ENCODE assay signal across 18 cellular contexts in the genomic region with DNA sequence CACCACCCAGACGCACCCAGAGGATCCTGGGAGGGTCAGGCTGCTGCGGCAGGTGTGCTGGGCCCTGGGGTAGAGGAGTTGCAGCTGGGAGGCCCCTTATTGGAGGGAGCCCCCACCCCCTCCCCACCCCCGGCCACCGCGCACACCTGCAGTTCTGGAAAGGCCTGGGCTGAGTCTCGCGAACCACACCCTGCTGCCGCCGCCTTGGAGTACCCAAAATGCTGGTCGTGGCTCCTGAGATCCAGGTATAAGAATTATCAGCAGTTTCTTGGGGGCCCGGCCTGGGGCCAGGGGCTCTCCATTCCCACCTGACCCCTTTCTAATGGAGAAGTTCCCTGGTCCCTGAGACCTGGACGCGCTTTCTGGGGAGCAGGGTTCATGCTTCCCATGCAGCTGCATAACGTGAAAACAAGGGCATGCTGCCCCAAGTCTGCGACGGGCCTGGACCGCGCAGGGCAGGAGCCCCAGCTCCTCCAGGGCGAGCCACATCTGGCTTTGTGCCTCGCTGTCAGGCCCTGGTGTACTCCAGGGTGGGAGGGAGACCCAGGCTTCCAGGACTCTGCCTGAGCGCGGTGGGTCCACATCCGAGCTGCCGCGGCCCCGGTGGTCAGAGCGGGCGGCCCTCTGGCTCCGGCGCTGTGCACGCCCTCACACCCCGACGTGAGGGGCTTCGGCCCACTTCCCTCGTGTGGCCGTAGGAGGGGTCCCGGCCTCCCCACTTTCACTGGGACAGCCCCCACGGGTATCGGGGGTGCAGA. TPM values are rescaled to one million over a fixed set of nuclear protein-coding genes. Genes with fewer than 3 reads are reported as not detected.
"Had no signal": no experiment of that assay in that cellular context is flagged by ENCODE, and none has a peak within 500 bp of the region (broad histone marks: within the 10 kb centered on the region; RNA-seq: fewer than 3 reads in every experiment).

No MANE protein-coding gene starts in this region.

- ATAC-seq: left colon; stimulated activated memory B cell treated with anti-CD40 and anti-IgM and Interleukin-4, amounts not matched to agents 10 μg/mL and 1 μg/mL and 100 μg/mL, for 72 hours had no signal

- H3K4me1 Mint-ChIP-seq: mesothelial cell of epicardium, neural crest cell had no signal

- H3K27ac Mint-ChIP-seq: activated B cell treated with CpG ODN at 0.5 μM for 24 hours; activated naive CD4-positive, alpha-beta T cell treated with anti-CD3 and anti-CD28 coated beads for 36 hours; activated T-helper 1 cell treated with anti-CD3 and anti-CD28 coated beads, Interleukin-12 subunit alpha, Interleukin-12 subunit beta, Interleukin-2, Interleukin-4 antibody, amounts not matched to agents 30 ng/mL and 10 ng/mL and 1 ng/mL, durations not matched to agents 14 hours and 24 hours and 36 hours; mesothelial cell of epicardium had no signal

- H3K27ac ChIP-seq: colonic mucosa, esophagus muscularis mucosa, ovary, tibial nerve, uterus had no signal

- H3K4me1 ChIP-seq: uterus had no signal

- H3K4me3 Mint-ChIP-seq: activated B cell treated with CpG ODN at 0.5 μM for 24 hours; activated naive CD4-positive, alpha-beta T cell treated with anti-CD3 and anti-CD28 coated beads for 36 hours; activated T-helper 1 cell treated with anti-CD3 and anti-CD28 coated beads, Interleukin-12 subunit alpha, Interleukin-12 subunit beta, Interleukin-2, Interleukin-4 antibody, amounts not matched to agents 30 ng/mL and 10 ng/mL and 1 ng/mL, durations not matched to agents 14 hours and 24 hours and 36 hours; mesothelial cell of epicardium; neural crest cell; stimulated activated memory B cell treated with anti-CD40 and anti-IgM and Interleukin-4, amounts not matched to agents 10 μg/mL and 1 μg/mL and 100 μg/mL, for 72 hours had no signal

- H3K27me3 ChIP-seq: colonic mucosa had no signal

- DNase-seq: activated B cell treated with CpG ODN at 0.5 μM for 24 hours; activated CD4-positive, alpha-beta T cell treated with anti-CD3 and anti-CD28 coated beads for 48 hours; amniotic stem cell; caudate nucleus; colonic mucosa; left colon; ovary; uterus had no signal

- H3K4me3 ChIP-seq: colonic mucosa, esophagus muscularis mucosa, lung, ovary, tibial nerve, uterus had no signal

- H3K27me3 Mint-ChIP-seq: activated B cell treated with CpG ODN at 0.5 μM for 24 hours; stimulated activated memory B cell treated with anti-CD40 and anti-IgM and Interleukin-4, amounts not matched to agents 10 μg/mL and 1 μg/mL and 100 μg/mL, for 72 hours had no signal

- FAIRE-seq: islet of Langerhans had no signal

- H3K36me3 ChIP-seq: colonic mucosa, uterus had no signal

- H3K9me3 Mint-ChIP-seq: activated B cell treated with CpG ODN at 0.5 μM for 24 hours; activated naive CD4-positive, alpha-beta T cell treated with anti-CD3 and anti-CD28 coated beads for 36 hours; activated T-helper 1 cell treated with anti-CD3 and anti-CD28 coated beads, Interleukin-12 subunit alpha, Interleukin-12 subunit beta, Interleukin-2, Interleukin-4 antibody, amounts not matched to agents 30 ng/mL and 10 ng/mL and 1 ng/mL, durations not matched to agents 14 hours and 24 hours and 36 hours; mesothelial cell of epicardium; neural crest cell; stimulated activated memory B cell treated with anti-CD40 and anti-IgM and Interleukin-4, amounts not matched to agents 10 μg/mL and 1 μg/mL and 100 μg/mL, for 72 hours; T-helper 2 cell treated with Interferon-gamma antibody and Interleukin-4, amounts not matched to agents 5 μg/mL and 100 μg/mL, for 36 hours had no signal

- H3K36me3 Mint-ChIP-seq: mesothelial cell of epicardium had no signal

- H3K9me3 ChIP-seq: colonic mucosa, esophagus muscularis mucosa, ovary, tibial nerve, uterus had no signal

RNA-seq across cellular contexts. Expression of a gene that starts 7.3 kb away (rescaled TPM):
- total RNA-seq: neural crest cell had no signal
